ENCODE assay signal across 32 cellular contexts in genomic region chr15:27231811-27232210, GRCh38.
DNase-seq lines count a peak whose midpoint lies in the region; ATAC-seq, FAIRE-seq and TF ChIP-seq lines count a peak whose summit lies in the region.
"Had no signal": no experiment of that assay in that cellular context is flagged by ENCODE, and none has a peak within 500 bp of the region (broad histone marks: within the 10 kb centered on the region; RNA-seq: fewer than 3 reads in every experiment).

No MANE protein-coding gene starts in this region.

- H3K9ac ChIP-seq in HepG2 (ENCODE audit: insufficient read depth, low read depth, low read length) (no peak overlapping the region), K562 (ENCODE audit: insufficient read depth in 1 of 2, low read depth in 2 of 2, low read length in 2 of 2) (no peak overlapping the region)
- H3K9ac ChIP-seq: BLaER1; BLaER1 treated with 17β-estradiol and CSF1 and Interleukin-3, amounts not matched to agents 10 nM and 100 nM had no signal

- H3K4me2 ChIP-seq in HepG2 (ENCODE audit: low read depth, low read length) (no peak overlapping the region), K562 (ENCODE audit: insufficient read depth, low read length) (no peak overlapping the region)
- H3K4me2 ChIP-seq: A549; BLaER1; BLaER1 treated with 17β-estradiol and CSF1 and Interleukin-3, amounts not matched to agents 10 nM and 100 nM had no signal

- no peak overlapping the region for H2AFZ ChIP-seq in HepG2 (ENCODE audit: low read length)
- H2AFZ ChIP-seq in K562 (ENCODE audit: low read depth, low read length): no peak overlapping the region

- ATAC-seq in HepG2 (no peak), right lobe of liver (no peak), K562 (no peak), HG03108 (IDR thresholded peaks at IDR 0.05; ENCODE audit: unreplicated experiment) (no peak), GM18511 (IDR thresholded peaks at IDR 0.05; ENCODE audit: unreplicated experiment) (no peak)
- ATAC-seq: A549; CD8-positive, alpha-beta T cell had no signal

- intact Hi-C loops in HepG2 (cut with micrococcal nuclease; ENCODE audit: unreplicated experiment): no loop called here
- intact Hi-C loops in right lobe of liver (cut with DNase I): no loop called here
- intact Hi-C loops in K562 (cut with micrococcal nuclease): no loop called here

- DNase-seq in HepG2 (ENCODE audit: low spot score): no peak
- DNase-seq in right lobe of liver: no peak
- no peak for DNase-seq in K562 (ENCODE audit: extremely low read depth in 1 of 4, low spot score in 3 of 4)
- no peak for DNase-seq in frontal cortex (ENCODE audit: low spot score in 2 of 2)
- DNase-seq: 8988T; ACHN; AML-193; BE2C; C1 segment of cervical spinal cord; Caco-2; Calu3; CD4-positive, alpha-beta memory T cell; CD4-positive, alpha-beta T cell; CD4-positive, CD25-positive, alpha-beta regulatory T cell; CD8-positive, alpha-beta memory T cell; CD8-positive, alpha-beta T cell; COR-L47; DMS 273 treated with DMSO at 0.1 percent for 48 hours; DMS153; DMS79; DMS79 treated with DMSO at 0.1 percent for 48 hours; DND-41; EL had no signal

- FAIRE-seq in HepG2 (lab: Jason Lieb, UNC): no peak
- no peak for FAIRE-seq in K562 (lab: Jason Lieb, UNC)
- peak; percentile 17 for FAIRE-seq in frontal cortex (lab: Jason Lieb, UNC)
- FAIRE-seq: A204.1, A549, D721Med had no signal

- TF ChIP-seq CTCF in HepG2 (CRISPR knock-in tag; IDR thresholded peaks at IDR 0.05) (no peak), right lobe of liver (IDR thresholded peaks at IDR 0.05) (no peak), K562 (IDR thresholded peaks at IDR 0.05 in 2 of 3, conservative IDR thresholded peaks at IDR 0.05 in 1 of 3; ENCODE audit: insufficient read depth in 2 of 3, low read depth in 1 of 3, low read length in 3 of 3) (no peak)

- H3K36me3 ChIP-seq in HepG2 (replicated peaks in 1 of 2; ENCODE audit: control insufficient read depth in 1 of 2, insufficient read depth in 2 of 2, low read length in 2 of 2) (no peaks in the 10 kb centered on the region), right lobe of liver (no peaks in the 10 kb centered on the region), K562 (ENCODE audit: control insufficient read depth, insufficient read depth, low read length) (no peaks in the 10 kb centered on the region; the same call in 2 of the 3 replicates)
- H3K36me3 ChIP-seq: BE2C; BLaER1; BLaER1 treated with 17β-estradiol and CSF1 and Interleukin-3, amounts not matched to agents 10 nM and 100 nM had no signal

- CTCF ChIA-PET in HepG2 (lab: Yijun Ruan, JAX; ENCODE audit: low intra/inter-chr PET ratio, low total read pairs) (no interaction called here), K562 (lab: Yijun Ruan, JAX; ENCODE audit: low intra/inter-chr PET ratio) (no interaction called here)

- H3K27me3 ChIP-seq in HepG2 (ENCODE audit: control insufficient read depth in 1 of 2, insufficient read depth in 2 of 2, low read length in 2 of 2) (no peaks in the 10 kb centered on the region), right lobe of liver (no peaks in the 10 kb centered on the region), K562 (ENCODE audit: control insufficient read depth in 2 of 2, insufficient read depth in 2 of 2, low read length in 2 of 2) (no peaks in the 10 kb centered on the region)
- H3K27me3 ChIP-seq: BE2C; BLaER1; BLaER1 treated with 17β-estradiol and CSF1 and Interleukin-3, amounts not matched to agents 10 nM and 100 nM had no signal

- H3K4me3 ChIP-seq in HepG2 (replicated peaks in 1 of 3; ENCODE audit: insufficient read depth in 1 of 3, low read depth in 2 of 3, low read length in 3 of 3) (no peak overlapping the region), right lobe of liver (no peak overlapping the region), K562 (no peak overlapping the region)
- H3K4me3 ChIP-seq: A549; BLaER1; BLaER1 treated with 17β-estradiol and CSF1 and Interleukin-3, amounts not matched to agents 10 nM and 100 nM had no signal

- TF ChIP-seq EP300 in HepG2 (IDR thresholded peaks at IDR 0.05; ENCODE audit: low read depth in 2 of 2, low read length in 2 of 2) (no peak), HepG2 (CRISPR knock-in tag; IDR thresholded peaks at IDR 0.05; ENCODE audit: borderline replicate concordance) (no peak), K562 (IDR thresholded peaks at IDR 0.05; ENCODE audit: low read length) (no peak)

- BruUV-seq in HepG2 (replicated peaks; lab: Mats Ljungman, UMichigan): no TSS peak
- BruUV-seq in K562 (replicated peaks; lab: Mats Ljungman, UMichigan): no TSS peak

- no peak for TF ChIP-seq POLR2A in HepG2 (IDR thresholded peaks at IDR 0.05; ENCODE audit: insufficient read depth in 1 of 2, low read depth in 2 of 2, low read length in 2 of 2)
- no peak for TF ChIP-seq POLR2A in right lobe of liver (IDR thresholded peaks at IDR 0.05)
- TF ChIP-seq POLR2A in K562 (conservative IDR thresholded peaks at IDR 0.05): no peak

- POLR2A ChIA-PET in HepG2 (lab: Yijun Ruan, JAX) (no interaction called here), K562 (lab: Yijun Ruan, JAX) (interaction anchor here (0.9 kb wide), 1 partner anchor 8 kb away, joined by 3 read pairs; no protein-coding TSS in a partner anchor)

- TF ChIP-seq RAD21 in HepG2 (CRISPR knock-in tag; IDR thresholded peaks at IDR 0.05) (no peak), K562 (CRISPR knock-in tag; conservative IDR thresholded peaks at IDR 0.05 in 1 of 2, IDR thresholded peaks at IDR 0.05 in 1 of 2) (no peak)

- H3K9me1 ChIP-seq in K562 (ENCODE audit: control insufficient read depth, insufficient read depth, low read length): no peaks in the 10 kb centered on the region

- H3K27ac ChIP-seq in HepG2 (ENCODE audit: extremely low read length, insufficient read depth, low read length) (no peak overlapping the region), right lobe of liver (no peak overlapping the region), K562 (ENCODE audit: extremely low read depth, low read depth, low read length) (no peak overlapping the region)
- H3K27ac ChIP-seq: 22Rv1; A549; BLaER1; BLaER1 treated with 17β-estradiol and CSF1 and Interleukin-3, amounts not matched to agents 10 nM and 100 nM; C4-2B had no signal

- H3K4me1 ChIP-seq in HepG2 (ENCODE audit: insufficient read depth, low read length): no peaks in the 10 kb centered on the region
- no peaks in the 10 kb centered on the region for H3K4me1 ChIP-seq in right lobe of liver
- no peaks in the 10 kb centered on the region; a peak in 1 of 5 replicates for H3K4me1 ChIP-seq in K562 (replicated peaks in 1 of 2; ENCODE audit: control insufficient read depth in 2 of 2, insufficient read depth in 2 of 2, low read length in 2 of 2)
- H3K4me1 ChIP-seq: A549; BLaER1; BLaER1 treated with 17β-estradiol and CSF1 and Interleukin-3, amounts not matched to agents 10 nM and 100 nM had no signal

- 0% methylated on average over 2 of the region's 2 CpGs for WGBS in HepG2 (ENCODE audit: low lambda C conversion rate)
- WGBS in right lobe of liver (ENCODE audit: insufficient coverage, low coverage, low lambda C conversion rate, missing lambda C conversion rate): 7% methylated on average over 2 of the region's 2 CpGs
- whole genome bisulfite sequencing in K562 (ENCODE audit: insufficient coverage, low coverage, missing lambda C conversion rate): 16% methylated on average over 2 of the region's 2 CpGs

- in situ Hi-C loops in HepG2 (cut with HindIII; ENCODE audit: extremely low pct_ligation_motif_present, low pct_unique_long_range_greater_than_20kb) (no loop called here), K562 (cut with MboI) (no loop called here)

- H3K79me2 ChIP-seq in HepG2 (ENCODE audit: insufficient read depth, low read length) (no peaks in the 10 kb centered on the region), K562 (ENCODE audit: control insufficient read depth, insufficient read depth, low read length) (peaks cover 3% of the 10 kb centered on the region; the same call in 1 of the 3 replicates)

- H3K9me3 ChIP-seq in HepG2 (ENCODE audit: low read length) (no peaks in the 10 kb centered on the region), right lobe of liver (no peaks in the 10 kb centered on the region), K562 (replicated peaks; ENCODE audit: control insufficient read depth, insufficient read depth, low read depth, low read length) (no peaks in the 10 kb centered on the region)
- H3K9me3 ChIP-seq: A549, BE2C, Caco-2 had no signal

- H4K20me1 ChIP-seq in HepG2 (ENCODE audit: insufficient read depth, low read length): no peaks in the 10 kb centered on the region
- H4K20me1 ChIP-seq in K562 (replicated peaks; ENCODE audit: control insufficient read depth, insufficient read depth, low read length): peaks cover 1% of the 10 kb centered on the region
- H4K20me1 ChIP-seq: BLaER1; BLaER1 treated with 17β-estradiol and CSF1 and Interleukin-3, amounts not matched to agents 10 nM and 100 nM had no signal

TF ChIP-seq in HepG2, 621 proteins besides CTCF, POLR2A, EP300 and RAD21:
- TF ChIP-seq MAFF (IDR thresholded peaks at IDR 0.05; ENCODE audit: low read depth, low read length): peak; percentile 26; the same call in 1 of the 2 replicates
- TF ChIP-seq MAFK (conservative IDR thresholded peaks at IDR 0.05 in 1 of 2, IDR thresholded peaks at IDR 0.05 in 1 of 2; ENCODE audit: low read length in 2 of 2): peak; percentile 12 to 63; a peak in 2 of 4 replicates
- TF ChIP-seq CREB1 (IDR thresholded peaks at IDR 0.05): no peak
- no peak for TF ChIP-seq CREB1 (CRISPR knock-in tag; IDR thresholded peaks at IDR 0.05)
- no peak for TF ChIP-seq SMAD3 (CRISPR knock-in tag; IDR thresholded peaks at IDR 0.05)

TF ChIP-seq in K562, 482 proteins besides CTCF, POLR2A, EP300 and RAD21 (continues in another document):
- TF ChIP-seq SRF (CRISPR knock-in tag; IDR thresholded peaks at IDR 0.05) (no peak), GABPB2 (CRISPR knock-in tag; conservative IDR thresholded peaks at IDR 0.05) (no peak), TSC22D4 (tag; IDR thresholded peaks at IDR 0.05) (no peak), WHSC1 (IDR thresholded peaks at IDR 0.05; ENCODE audit: low read length) (no peak), MAFF (IDR thresholded peaks at IDR 0.05; ENCODE audit: low read length) (0 out of 2 replicates have a peak, but pooled peaks have one; percentile 3), GABPA (tag; conservative IDR thresholded peaks at IDR 0.05; ENCODE audit: low read depth) (no peak), ZNF316 (IDR thresholded peaks at IDR 0.05) (peak; percentile 75), CHD4 (IDR thresholded peaks at IDR 0.05; ENCODE audit: insufficient read depth, insufficient replicate concordance, low read depth, low read length, poor library complexity, severe bottlenecking) (no peak), MTA2 (IDR thresholded peaks at IDR 0.05; ENCODE audit: low read depth) (no peak), FIP1L1 (IDR thresholded peaks at IDR 0.05; ENCODE audit: low read depth, low read length, poor library complexity, severe bottlenecking) (no peak)

Comparison
In these comparisons a context has a peak if more than half of its experiments do, and no peak if none do; other contexts are left out.
1. Of the 241 proteins assayed by ChIP-seq in both HepG2 and K562: peak only in HepG2: MAFK; only in K562: none; in both: MAFF; in neither: 239.